Comparison of ENCODE assay signal across 8 cellular contexts in genomic region chr19:5536337-5536894, GRCh38. TPM values are rescaled to one million over a fixed set of nuclear protein-coding genes. Genes with fewer than 3 reads are reported as not detected.
A peak's percentile ranks its signal among the peaks of the same experiment; 100 is the strongest.
DNase-seq lines count a peak whose midpoint lies in the region; ATAC-seq and TF ChIP-seq lines count a peak whose summit lies in the region.

No MANE protein-coding gene starts in this region.

- no peak overlapping the region for H3K27ac ChIP-seq in suprapubic skin
- H3K27ac ChIP-seq in transverse colon, result no peak overlapping the region

- H3K36me3 ChIP-seq in MG63 (no peaks in the 10 kb centered on the region), suprapubic skin (no peaks in the 10 kb centered on the region), transverse colon (no peaks in the 10 kb centered on the region)

- ATAC-seq in GM18502 (IDR thresholded peaks at IDR 0.05; ENCODE audit: poor library complexity, unreplicated experiment) (no peak), HG03439 (IDR thresholded peaks at IDR 0.05; ENCODE audit: unreplicated experiment) (no peak), HG02981 (IDR thresholded peaks at IDR 0.05; ENCODE audit: unreplicated experiment) (no peak)

- 10% methylated on average over 21 of the region's 38 CpGs for WGBS in suprapubic skin
- WGBS in transverse colon (ENCODE audit: low coverage in 1 of 2), 2 donors, result 14 to 36% methylated on average over 3 to 31 of the region's 38 CpGs

- TF ChIP-seq POLR2A in suprapubic skin (IDR thresholded peaks at IDR 0.05), result no peak
- no peak for TF ChIP-seq POLR2A in transverse colon (IDR thresholded peaks at IDR 0.05)

- H3K4me3 ChIP-seq in MG63, result no peak overlapping the region
- H3K4me3 ChIP-seq in astrocyte of the cerebellum (ENCODE audit: low read depth, low read length), result peak overlapping the region; percentile 12
- peak overlapping the region; percentile 13 for H3K4me3 ChIP-seq in iPS-11a (ENCODE audit: low read depth, low read length)
- H3K4me3 ChIP-seq in suprapubic skin, result peak overlapping the region; percentile 33
- no peak overlapping the region for H3K4me3 ChIP-seq in transverse colon

- H3K4me1 ChIP-seq in suprapubic skin (peaks cover 13% of the 10 kb centered on the region), transverse colon (peaks cover 0 to 8% (median 4%) of the 10 kb centered on the region in 4 donors)

- H3K27me3 ChIP-seq in MG63 (no peaks in the 10 kb centered on the region), suprapubic skin (peaks cover 33% of the 10 kb centered on the region), transverse colon (peaks cover 32% of the 10 kb centered on the region)

- no peaks in the 10 kb centered on the region for H3K9me3 ChIP-seq in MG63
- no peaks in the 10 kb centered on the region for H3K9me3 ChIP-seq in suprapubic skin
- H3K9me3 ChIP-seq in transverse colon, result peaks cover 12 to 13% of the 10 kb centered on the region in 2 donors

- no peak for TF ChIP-seq EP300 in suprapubic skin (IDR thresholded peaks at IDR 0.05)
- no peak for TF ChIP-seq EP300 in transverse colon (IDR thresholded peaks at IDR 0.05; ENCODE audit: low read depth)

- TF ChIP-seq CTCF in astrocyte of the cerebellum (IDR thresholded peaks at IDR 0.05; ENCODE audit: low read depth, low read length, missing control alignments), result no peak
- no peak for TF ChIP-seq CTCF in suprapubic skin (IDR thresholded peaks at IDR 0.05)
- TF ChIP-seq CTCF in transverse colon (IDR thresholded peaks at IDR 0.05), result no peak

- DNase-seq in MG63, result peak; percentile 6
- DNase-seq in astrocyte of the cerebellum (ENCODE audit: low read depth), result peak; percentile 23
- no peak for DNase-seq in suprapubic skin (ENCODE audit: low spot score in 2 of 2)
- no peak for DNase-seq in transverse colon

- in situ Hi-C loops in astrocyte of the cerebellum (cut with HindIII; ENCODE audit: low sequenced_read_pairs) (no loop called here), transverse colon (cut with MboI; ENCODE audit: low pct_ligation_motif_present in 1 of 4, low pct_unique_long_range_greater_than_20kb in 1 of 4, low sequenced_read_pairs in 3 of 4) (no loop called here)

- intact Hi-C loops in transverse colon (cut with DNase I; ENCODE audit: low total_unique reads), result no loop called here

RNA-seq across cellular contexts. Expression of gene TINCR, which starts 31.3 kb away (rescaled TPM):
- 0.10 and 0.23 TPM in 2 replicates for total RNA-seq in MG63 (2014; rRNA removed; shearing (Covaris generic); ENCODE audit: low replicate concordance)
- total RNA-seq in suprapubic skin (100 to 1,000 TPM; 173 to 255 (median 185) TPM), transverse colon (10 to 100 TPM in 3 of 4 donors, not detected in 1; 13.2 to 45.3 (median 22.7) TPM)

Comparison
In these comparisons a context has a peak if more than half of its experiments do, and no peak if none do; other contexts are left out.
1. DNase-seq: peak in MG63 (single experiment) and astrocyte of the cerebellum (single experiment); none in suprapubic skin (0 of 2) and transverse colon (single experiment).
2. H3K4me3 ChIP-seq: peak in astrocyte of the cerebellum (single experiment), iPS-11a (single experiment) and suprapubic skin (single experiment); none in MG63 (single experiment) and transverse colon (0 of 4).